14 cellular contexts compared by ENCODE assay signal in genomic region chr3:129658156-129658843, GRCh38. TPM values are rescaled to one million over a fixed set of nuclear protein-coding genes. Genes with fewer than 3 reads are reported as not detected.
DNase-seq lines count a peak whose midpoint lies in the region; ATAC-seq and TF ChIP-seq lines count a peak whose summit lies in the region.
"Had no signal": no experiment of that assay in that cellular context is flagged by ENCODE, and none has a peak within 500 bp of the region (broad histone marks: within the 10 kb centered on the region; RNA-seq: fewer than 3 reads in every experiment).

No MANE protein-coding gene starts in this region.

- peaks cover 4 to 38% (median 19%) of the 10 kb centered on the region in 4 donors for H3K4me1 Mint-ChIP-seq in CD4-positive, CD25-positive, alpha-beta regulatory T cell
- H3K4me1 Mint-ChIP-seq in chondrocyte (ENCODE audit: low read depth) = peaks cover 72% of the 10 kb centered on the region

- H3K27ac ChIP-seq in CD4-positive, CD25-positive, alpha-beta regulatory T cell (ENCODE audit: insufficient read depth, low read length, poor library complexity, severe bottlenecking) = no peak overlapping the region
- H3K27ac ChIP-seq in neutrophil (peak overlapping the region; percentile 53), tibial artery (peak overlapping the region in 1 of 2 donors; percentile 5)
- H3K27ac ChIP-seq: transverse colon had no signal

- peaks cover 11% of the 10 kb centered on the region for H3K36me3 Mint-ChIP-seq in CD4-positive, CD25-positive, alpha-beta regulatory T cell
- peaks cover 2% of the 10 kb centered on the region for H3K36me3 Mint-ChIP-seq in chondrocyte (ENCODE audit: low read depth)

- H3K27me3 ChIP-seq in CD4-positive, CD25-positive, alpha-beta regulatory T cell (ENCODE audit: control insufficient read depth, insufficient read depth, low read length) = no peaks in the 10 kb centered on the region
- H3K27me3 ChIP-seq in neutrophil = no peaks in the 10 kb centered on the region
- no peaks in the 10 kb centered on the region for H3K27me3 ChIP-seq in tibial artery
- H3K27me3 ChIP-seq: transverse colon had no signal

- H3K36me3 ChIP-seq in CD4-positive, CD25-positive, alpha-beta regulatory T cell (ENCODE audit: control insufficient read depth, insufficient read depth, low read length) = peaks cover 10% of the 10 kb centered on the region
- H3K36me3 ChIP-seq in neutrophil (peaks cover 10% of the 10 kb centered on the region), tibial artery (peaks cover 0 to 10% (median 0%) of the 10 kb centered on the region in 3 donors)

- peak overlapping the region in 2 of 3 donors; percentile 18 to 74 for H3K27ac Mint-ChIP-seq in CD4-positive, CD25-positive, alpha-beta regulatory T cell
- H3K27ac Mint-ChIP-seq in chondrocyte (ENCODE audit: unreplicated experiment) = peak overlapping the region; percentile 87

- peaks cover 4% of the 10 kb centered on the region for H3K4me1 ChIP-seq in CD4-positive, CD25-positive, alpha-beta regulatory T cell (ENCODE audit: control insufficient read depth, insufficient read depth, low read length, poor library complexity, severe bottlenecking)
- H3K4me1 ChIP-seq in neutrophil (ENCODE audit: control insufficient read depth in 1 of 2, insufficient read depth in 1 of 2, low read depth in 1 of 2, low read length in 1 of 2) = peaks cover 9 to 13% of the 10 kb centered on the region in 2 experiments
- peaks cover 0 to 32% (median 18%) of the 10 kb centered on the region in 4 donors for H3K4me1 ChIP-seq in tibial artery

- ATAC-seq in CD4-positive, CD25-positive, alpha-beta regulatory T cell (ENCODE audit: low read depth in 2 of 2) = no peak
- no peak for ATAC-seq in GM19397 (IDR thresholded peaks at IDR 0.05; ENCODE audit: unreplicated experiment)

- H3K9me3 Mint-ChIP-seq in CD4-positive, CD25-positive, alpha-beta regulatory T cell = no peaks in the 10 kb centered on the region
- H3K9me3 Mint-ChIP-seq in chondrocyte (ENCODE audit: low read depth) = no peaks in the 10 kb centered on the region

- no peaks in the 10 kb centered on the region for H3K27me3 Mint-ChIP-seq in CD4-positive, CD25-positive, alpha-beta regulatory T cell
- no peaks in the 10 kb centered on the region for H3K27me3 Mint-ChIP-seq in chondrocyte (ENCODE audit: low read depth)
- H3K27me3 Mint-ChIP-seq: activated CD8-positive, alpha-beta memory T cell treated with anti-CD3 and anti-CD28 coated beads, Interleukin-2, amount 10 ng/mL, durations not matched to agents 7 days and 5 days had no signal

- TF ChIP-seq CTCF in chondrocyte (IDR thresholded peaks at IDR 0.05) (no peak), neutrophil (IDR thresholded peaks at IDR 0.05) (no peak), tibial artery (IDR thresholded peaks at IDR 0.05) (no peak)

- no peak for DNase-seq in CD4-positive, CD25-positive, alpha-beta regulatory T cell
- peak; percentile 39 for DNase-seq in M059J (ENCODE audit: low read depth)
- no peak for DNase-seq in chondrocyte (ENCODE audit: low spot score)
- DNase-seq in tibial artery = no peak
- no peak for DNase-seq in NCI-H2081 (lab: John Stamatoyannopoulos, UW)
- DNase-seq in T1000 (lab: John Stamatoyannopoulos, UW) = no peak
- DNase-seq: activated CD8-positive, alpha-beta memory T cell treated with anti-CD3 and anti-CD28 coated beads, Interleukin-2, amount 10 ng/mL, durations not matched to agents 7 days and 5 days; anterior cingulate cortex; kidney glomerular epithelial cell; NCI-H2029; posterior cingulate gyrus; transverse colon had no signal

- no peak overlapping the region for H3K4me3 ChIP-seq in CD4-positive, CD25-positive, alpha-beta regulatory T cell (ENCODE audit: low read depth, low read length)
- no peak overlapping the region for H3K4me3 ChIP-seq in neutrophil (ENCODE audit: low read depth in 1 of 2, low read length in 1 of 2)
- no peak overlapping the region for H3K4me3 ChIP-seq in tibial artery
- H3K4me3 ChIP-seq: transverse colon had no signal

- H3K4me3 Mint-ChIP-seq in CD4-positive, CD25-positive, alpha-beta regulatory T cell = no peak overlapping the region
- no peak overlapping the region for H3K4me3 Mint-ChIP-seq in chondrocyte (ENCODE audit: unreplicated experiment)
- H3K4me3 Mint-ChIP-seq: activated CD8-positive, alpha-beta memory T cell treated with anti-CD3 and anti-CD28 coated beads, Interleukin-2, amount 10 ng/mL, durations not matched to agents 7 days and 5 days had no signal

- H3K9me3 ChIP-seq in CD4-positive, CD25-positive, alpha-beta regulatory T cell (ENCODE audit: control insufficient read depth in 2 of 2, low read length in 2 of 2) = no peaks in the 10 kb centered on the region
- no peaks in the 10 kb centered on the region for H3K9me3 ChIP-seq in neutrophil
- no peaks in the 10 kb centered on the region for H3K9me3 ChIP-seq in tibial artery
- H3K9me3 ChIP-seq: transverse colon had no signal

- intact Hi-C loops in tibial artery (cut with DNase I; ENCODE audit: low total_unique reads) = no loop called here

RNA-seq across cellular contexts. Expression of gene PLXND1, which starts 51.8 kb away (rescaled TPM):
- total RNA-seq in CD4-positive, CD25-positive, alpha-beta regulatory T cell = 11.3 TPM
- polyA plus RNA-seq in CD4-positive, CD25-positive, alpha-beta regulatory T cell = under 1 TPM in 3 of 4 donors, not detected in 1; 0.48 to 0.88 (median 0.79) TPM
- 76.9 and 126 TPM in 2 replicates for total RNA-seq in M059J (2014; rRNA removed; shearing (Covaris generic))
- 267 to 284 TPM (median 270 TPM) in 3 replicates for total RNA-seq in chondrocyte
